1 cellular context compared by ENCODE assay signal in the genomic region with DNA sequence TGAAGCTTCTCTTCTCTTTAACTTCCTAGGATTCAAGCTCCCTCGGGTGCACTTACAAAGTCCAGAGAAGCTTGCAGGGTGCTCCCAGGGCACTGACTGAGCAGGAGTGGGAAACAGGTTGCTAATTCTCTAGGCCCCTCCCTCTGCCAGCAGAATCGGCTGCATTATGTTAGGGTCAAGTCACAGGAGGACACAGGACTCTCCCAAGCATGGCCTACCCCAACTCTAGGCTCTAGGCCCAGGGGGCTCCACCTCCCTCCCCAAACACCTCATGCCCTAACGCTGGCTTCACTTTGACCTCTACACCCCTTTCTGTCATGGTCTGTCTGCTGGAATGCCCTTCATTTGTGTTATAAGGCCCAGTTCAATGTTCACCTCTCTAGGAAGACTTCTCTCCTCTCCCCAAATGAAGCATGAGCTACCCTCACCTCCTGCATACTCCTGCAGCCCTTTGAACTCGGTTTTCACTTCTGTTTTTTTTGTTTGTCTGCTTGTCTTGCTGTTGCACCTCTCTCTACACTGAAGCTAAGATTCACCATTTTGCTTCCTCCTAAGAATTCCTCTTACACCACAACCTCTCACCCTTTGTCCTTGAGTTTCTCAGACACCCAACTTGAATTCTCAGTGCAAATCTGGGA.
TF ChIP-seq lines count a peak whose summit lies in the region.

No MANE protein-coding gene starts in this region.

TF ChIP-seq in GM12878, 131 proteins besides CTCF, POLR2A, EP300 and RAD21 (continued from another document and continues in another):
- TF ChIP-seq, protein P1, sequence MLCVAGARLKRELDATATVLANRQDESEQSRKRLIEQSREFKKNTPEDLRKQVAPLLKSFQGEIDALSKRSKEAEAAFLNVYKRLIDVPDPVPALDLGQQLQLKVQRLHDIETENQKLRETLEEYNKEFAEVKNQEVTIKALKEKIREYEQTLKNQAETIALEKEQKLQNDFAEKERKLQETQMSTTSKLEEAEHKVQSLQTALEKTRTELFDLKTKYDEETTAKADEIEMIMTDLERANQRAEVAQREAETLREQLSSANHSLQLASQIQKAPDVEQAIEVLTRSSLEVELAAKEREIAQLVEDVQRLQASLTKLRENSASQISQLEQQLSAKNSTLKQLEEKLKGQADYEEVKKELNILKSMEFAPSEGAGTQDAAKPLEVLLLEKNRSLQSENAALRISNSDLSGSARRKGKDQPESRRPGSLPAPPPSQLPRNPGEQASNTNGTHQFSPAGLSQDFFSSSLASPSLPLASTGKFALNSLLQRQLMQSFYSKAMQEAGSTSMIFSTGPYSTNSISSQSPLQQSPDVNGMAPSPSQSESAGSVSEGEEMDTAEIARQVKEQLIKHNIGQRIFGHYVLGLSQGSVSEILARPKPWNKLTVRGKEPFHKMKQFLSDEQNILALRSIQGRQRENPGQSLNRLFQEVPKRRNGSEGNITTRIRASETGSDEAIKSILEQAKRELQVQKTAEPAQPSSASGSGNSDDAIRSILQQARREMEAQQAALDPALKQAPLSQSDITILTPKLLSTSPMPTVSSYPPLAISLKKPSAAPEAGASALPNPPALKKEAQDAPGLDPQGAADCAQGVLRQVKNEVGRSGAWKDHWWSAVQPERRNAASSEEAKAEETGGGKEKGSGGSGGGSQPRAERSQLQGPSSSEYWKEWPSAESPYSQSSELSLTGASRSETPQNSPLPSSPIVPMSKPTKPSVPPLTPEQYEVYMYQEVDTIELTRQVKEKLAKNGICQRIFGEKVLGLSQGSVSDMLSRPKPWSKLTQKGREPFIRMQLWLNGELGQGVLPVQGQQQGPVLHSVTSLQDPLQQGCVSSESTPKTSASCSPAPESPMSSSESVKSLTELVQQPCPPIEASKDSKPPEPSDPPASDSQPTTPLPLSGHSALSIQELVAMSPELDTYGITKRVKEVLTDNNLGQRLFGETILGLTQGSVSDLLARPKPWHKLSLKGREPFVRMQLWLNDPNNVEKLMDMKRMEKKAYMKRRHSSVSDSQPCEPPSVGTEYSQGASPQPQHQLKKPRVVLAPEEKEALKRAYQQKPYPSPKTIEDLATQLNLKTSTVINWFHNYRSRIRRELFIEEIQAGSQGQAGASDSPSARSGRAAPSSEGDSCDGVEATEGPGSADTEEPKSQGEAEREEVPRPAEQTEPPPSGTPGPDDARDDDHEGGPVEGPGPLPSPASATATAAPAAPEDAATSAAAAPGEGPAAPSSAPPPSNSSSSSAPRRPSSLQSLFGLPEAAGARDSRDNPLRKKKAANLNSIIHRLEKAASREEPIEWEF (IDR thresholded peaks at IDR 0.05; ENCODE audit: insufficient replicate concordance, low read depth, low read length) = no peak
- no peak for TF ChIP-seq PAX5 (IDR thresholded peaks at IDR 0.05; ENCODE audit: borderline replicate concordance, low read depth, low read length)
- TF ChIP-seq ZBTB11 (CRISPR knock-in tag; IDR thresholded peaks at IDR 0.05) = no peak
- no peak for TF ChIP-seq SMAD5 (IDR thresholded peaks at IDR 0.05; ENCODE audit: low read depth)
- TF ChIP-seq CEBPB (IDR thresholded peaks at IDR 0.05; ENCODE audit: borderline replicate concordance in 1 of 2, low read depth in 2 of 2, low read length in 2 of 2) = no peak
- no peak for TF ChIP-seq SUPT20H (IDR thresholded peaks at IDR 0.05; ENCODE audit: borderline replicate concordance, control insufficient read depth, low read depth, low read length)
- no peak for TF ChIP-seq ZNF207 (IDR thresholded peaks at IDR 0.05; ENCODE audit: borderline replicate concordance)
- TF ChIP-seq BHLHE40 (IDR thresholded peaks at IDR 0.05; ENCODE audit: borderline replicate concordance in 1 of 2, low read depth in 2 of 2, low read length in 1 of 2) = peak in 1 of 2 experiments; percentile 19; a peak in 1 of 4 replicates
- no peak for TF ChIP-seq CHD2 (IDR thresholded peaks at IDR 0.05; ENCODE audit: borderline replicate concordance, low read depth, low read length)
- no peak for TF ChIP-seq TAF1 (IDR thresholded peaks at IDR 0.05; ENCODE audit: borderline replicate concordance, low read depth, low read length)
- no peak for TF ChIP-seq ZBED1 (IDR thresholded peaks at IDR 0.05; ENCODE audit: borderline replicate concordance)
- no peak for TF ChIP-seq HDAC6 (IDR thresholded peaks at IDR 0.05; ENCODE audit: unreplicated experiment)
- no peak for TF ChIP-seq GATAD2B (conservative IDR thresholded peaks at IDR 0.05; ENCODE audit: low read depth)
- TF ChIP-seq SREBF1 (IDR thresholded peaks at IDR 0.05; ENCODE audit: low read length) = no peak
- TF ChIP-seq, protein P2, sequence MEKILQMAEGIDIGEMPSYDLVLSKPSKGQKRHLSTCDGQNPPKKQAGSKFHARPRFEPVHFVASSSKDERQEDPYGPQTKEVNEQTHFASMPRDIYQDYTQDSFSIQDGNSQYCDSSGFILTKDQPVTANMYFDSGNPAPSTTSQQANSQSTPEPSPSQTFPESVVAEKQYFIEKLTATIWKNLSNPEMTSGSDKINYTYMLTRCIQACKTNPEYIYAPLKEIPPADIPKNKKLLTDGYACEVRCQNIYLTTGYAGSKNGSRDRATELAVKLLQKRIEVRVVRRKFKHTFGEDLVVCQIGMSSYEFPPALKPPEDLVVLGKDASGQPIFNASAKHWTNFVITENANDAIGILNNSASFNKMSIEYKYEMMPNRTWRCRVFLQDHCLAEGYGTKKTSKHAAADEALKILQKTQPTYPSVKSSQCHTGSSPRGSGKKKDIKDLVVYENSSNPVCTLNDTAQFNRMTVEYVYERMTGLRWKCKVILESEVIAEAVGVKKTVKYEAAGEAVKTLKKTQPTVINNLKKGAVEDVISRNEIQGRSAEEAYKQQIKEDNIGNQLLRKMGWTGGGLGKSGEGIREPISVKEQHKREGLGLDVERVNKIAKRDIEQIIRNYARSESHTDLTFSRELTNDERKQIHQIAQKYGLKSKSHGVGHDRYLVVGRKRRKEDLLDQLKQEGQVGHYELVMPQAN (conservative IDR thresholded peaks at IDR 0.05) = no peak
- TF ChIP-seq BRCA1 (IDR thresholded peaks at IDR 0.05; ENCODE audit: low read depth, low read length) = no peak
- TF ChIP-seq CREB1 (IDR thresholded peaks at IDR 0.05; ENCODE audit: low read depth) = no peak
- no peak for TF ChIP-seq EZH2 (IDR thresholded peaks at IDR 0.05; ENCODE audit: borderline replicate concordance, control insufficient read depth, low read depth, low read length)
- no peak for TF ChIP-seq STAT3 (IDR thresholded peaks at IDR 0.05; ENCODE audit: low read depth, low read length)
- no peak for TF ChIP-seq SREBF2 (IDR thresholded peaks at IDR 0.05; ENCODE audit: low read length)
- no peak for TF ChIP-seq NFIC (IDR thresholded peaks at IDR 0.05; ENCODE audit: low read depth, low read length)
- TF ChIP-seq TCF12 (IDR thresholded peaks at IDR 0.05; ENCODE audit: low read depth, low read length) = no peak
- TF ChIP-seq TBL1XR1 (IDR thresholded peaks at IDR 0.05; ENCODE audit: low read depth, low read length) = no peak
- no peak for TF ChIP-seq NR2C2 (IDR thresholded peaks at IDR 0.05; ENCODE audit: borderline replicate concordance, control insufficient read depth, insufficient read length, low read depth)
- TF ChIP-seq, protein P3, sequence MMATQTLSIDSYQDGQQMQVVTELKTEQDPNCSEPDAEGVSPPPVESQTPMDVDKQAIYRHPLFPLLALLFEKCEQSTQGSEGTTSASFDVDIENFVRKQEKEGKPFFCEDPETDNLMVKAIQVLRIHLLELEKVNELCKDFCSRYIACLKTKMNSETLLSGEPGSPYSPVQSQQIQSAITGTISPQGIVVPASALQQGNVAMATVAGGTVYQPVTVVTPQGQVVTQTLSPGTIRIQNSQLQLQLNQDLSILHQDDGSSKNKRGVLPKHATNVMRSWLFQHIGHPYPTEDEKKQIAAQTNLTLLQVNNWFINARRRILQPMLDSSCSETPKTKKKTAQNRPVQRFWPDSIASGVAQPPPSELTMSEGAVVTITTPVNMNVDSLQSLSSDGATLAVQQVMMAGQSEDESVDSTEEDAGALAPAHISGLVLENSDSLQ (IDR thresholded peaks at IDR 0.05) = no peak
- TF ChIP-seq BCL11A (IDR thresholded peaks at IDR 0.05; ENCODE audit: low read depth, low read length) = no peak
- peak in 1 of 2 experiments; percentile 62; a peak in 2 of 4 replicates for TF ChIP-seq IKZF2 (IDR thresholded peaks at IDR 0.05)
- TF ChIP-seq HCFC1 (IDR thresholded peaks at IDR 0.05; ENCODE audit: low read length) = no peak
- TF ChIP-seq KDM1A (IDR thresholded peaks at IDR 0.05; ENCODE audit: borderline replicate concordance) = no peak
- no peak for TF ChIP-seq STAT1 (conservative IDR thresholded peaks at IDR 0.05)
- TF ChIP-seq RFX5 (IDR thresholded peaks at IDR 0.05; ENCODE audit: low read depth, low read length) = no peak
- TF ChIP-seq CBX5 (IDR thresholded peaks at IDR 0.05; ENCODE audit: low read depth) = 0 out of 2 replicates have a peak, but pooled peaks have one; percentile 24
- TF ChIP-seq ATF3 (IDR thresholded peaks at IDR 0.05; ENCODE audit: borderline replicate concordance, extremely low read depth, low read depth, low read length) = no peak
- TF ChIP-seq MYC (IDR thresholded peaks at IDR 0.05; ENCODE audit: insufficient read depth, insufficient read length, insufficient replicate concordance, low read length, severe bottlenecking) = no peak
- no peak for TF ChIP-seq FOS (IDR thresholded peaks at IDR 0.05; ENCODE audit: borderline replicate concordance, extremely low read depth, insufficient read length)
- TF ChIP-seq ESRRA (IDR thresholded peaks at IDR 0.05; ENCODE audit: low read length) = no peak
- TF ChIP-seq WRNIP1 (IDR thresholded peaks at IDR 0.05; ENCODE audit: borderline replicate concordance, low read depth, low read length) = no peak
- TF ChIP-seq POU2F2 (IDR thresholded peaks at IDR 0.05; ENCODE audit: borderline replicate concordance, low read depth, low read length) = no peak
- no peak for TF ChIP-seq IRF5 (IDR thresholded peaks at IDR 0.05; ENCODE audit: borderline replicate concordance)
- no peak for TF ChIP-seq CBX3 (IDR thresholded peaks at IDR 0.05; ENCODE audit: borderline replicate concordance, low read depth)
- TF ChIP-seq, protein P4, sequence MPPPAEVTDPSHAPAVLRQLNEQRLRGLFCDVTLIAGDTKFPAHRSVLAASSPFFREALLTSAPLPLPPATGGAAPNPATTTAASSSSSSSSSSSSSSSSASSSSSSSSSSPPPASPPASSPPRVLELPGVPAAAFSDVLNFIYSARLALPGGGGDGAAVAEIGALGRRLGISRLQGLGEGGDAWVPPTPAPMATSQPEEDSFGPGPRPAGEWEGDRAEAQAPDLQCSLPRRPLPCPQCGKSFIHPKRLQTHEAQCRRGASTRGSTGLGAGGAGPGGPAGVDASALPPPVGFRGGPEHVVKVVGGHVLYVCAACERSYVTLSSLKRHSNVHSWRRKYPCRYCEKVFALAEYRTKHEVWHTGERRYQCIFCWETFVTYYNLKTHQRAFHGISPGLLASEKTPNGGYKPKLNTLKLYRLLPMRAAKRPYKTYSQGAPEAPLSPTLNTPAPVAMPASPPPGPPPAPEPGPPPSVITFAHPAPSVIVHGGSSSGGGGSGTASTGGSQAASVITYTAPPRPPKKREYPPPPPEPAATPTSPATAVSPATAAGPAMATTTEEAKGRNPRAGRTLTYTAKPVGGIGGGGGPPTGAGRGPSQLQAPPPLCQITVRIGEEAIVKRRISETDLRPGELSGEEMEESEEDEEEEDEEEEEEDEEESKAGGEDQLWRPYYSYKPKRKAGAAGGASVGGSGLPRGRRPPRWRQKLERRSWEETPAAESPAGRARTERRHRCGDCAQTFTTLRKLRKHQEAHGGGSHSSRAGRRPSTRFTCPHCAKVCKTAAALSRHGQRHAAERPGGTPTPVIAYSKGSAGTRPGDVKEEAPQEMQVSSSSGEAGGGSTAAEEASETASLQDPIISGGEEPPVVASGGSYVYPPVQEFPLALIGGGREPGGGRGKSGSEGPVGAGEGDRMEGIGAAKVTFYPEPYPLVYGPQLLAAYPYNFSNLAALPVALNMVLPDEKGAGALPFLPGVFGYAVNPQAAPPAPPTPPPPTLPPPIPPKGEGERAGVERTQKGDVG (CRISPR knock-in tag; IDR thresholded peaks at IDR 0.05) = no peak
- no peak for TF ChIP-seq YBX1 (IDR thresholded peaks at IDR 0.05)
- peak; percentile 60 for TF ChIP-seq MTA2 (IDR thresholded peaks at IDR 0.05; ENCODE audit: low read depth)
- no peak for TF ChIP-seq PML (IDR thresholded peaks at IDR 0.05; ENCODE audit: low read length)
- no peak for TF ChIP-seq POLR2AphosphoS5 (IDR thresholded peaks at IDR 0.05; ENCODE audit: low read length)
